In genomic region chr16:85234310-85235235, GRCh38 we compare ENCODE assay signal across 9 cellular contexts.
DNase-seq lines count a peak whose midpoint lies in the region; TF ChIP-seq lines count a peak whose summit lies in the region.
"Had no signal": no experiment of that assay in that cellular context is flagged by ENCODE, and none has a peak within 500 bp of the region (broad histone marks: within the 10 kb centered on the region; RNA-seq: fewer than 3 reads in every experiment).

No MANE protein-coding gene starts in this region.

- TF ChIP-seq CTCF in HEK293 (tag by site-specific recombination; IDR thresholded peaks at IDR 0.05): no peak

- peaks cover 6% of the 10 kb centered on the region for H3K4me1 ChIP-seq in HEK293 (ENCODE audit: control insufficient read depth, insufficient read depth, low read length)
- H3K4me1 ChIP-seq in adipocyte (ENCODE audit: control insufficient read depth, insufficient read depth, low read length): peaks cover 48% of the 10 kb centered on the region
- H3K4me1 ChIP-seq in iPS DF 6.9 (ENCODE audit: control insufficient read depth, insufficient read depth, low read length): peaks cover 9% of the 10 kb centered on the region
- peaks cover 65% of the 10 kb centered on the region for H3K4me1 ChIP-seq in stomach smooth muscle (ENCODE audit: control insufficient read depth, insufficient read depth, low read length)

- intact Hi-C loops in posterior cingulate gyrus (cut with DNase I): loop anchor here (10.0 kb wide), 1 partner anchor 120 kb away; the partner anchor contains the start of gene CIBAR2

- H3K36me3 ChIP-seq in HEK293 (ENCODE audit: control insufficient read depth in 2 of 2, insufficient read depth in 1 of 2, low read length in 2 of 2) (no peaks in the 10 kb centered on the region), adipocyte (ENCODE audit: control insufficient read depth, insufficient read depth, low read length, severe bottlenecking) (no peaks in the 10 kb centered on the region), iPS DF 6.9 (ENCODE audit: control insufficient read depth, insufficient read depth, low read length) (no peaks in the 10 kb centered on the region), stomach smooth muscle (ENCODE audit: control insufficient read depth in 2 of 2, insufficient read depth in 2 of 2, low read length in 2 of 2) (no peaks in the 10 kb centered on the region)

- peak overlapping the region; percentile 14 for H3K4me3 ChIP-seq in HEK293 (ENCODE audit: low read depth, low read length)
- H3K4me3 ChIP-seq in adipocyte (ENCODE audit: low read length): peak overlapping the region; percentile 12
- H3K4me3 ChIP-seq in iPS DF 6.9 (ENCODE audit: low read length): no peak overlapping the region; the same call in 1 of the 2 replicates
- H3K4me3 ChIP-seq in stomach smooth muscle (ENCODE audit: low read length in 2 of 2): peak overlapping the region; percentile 4 to 57

- POLR2A ChIA-PET in HEK293 (lab: Yijun Ruan, JAX): no interaction called here

- H3K9me3 ChIP-seq in HEK293 (ENCODE audit: control insufficient read depth, insufficient read depth, low read depth, low read length): no peaks in the 10 kb centered on the region
- no peaks in the 10 kb centered on the region for H3K9me3 ChIP-seq in adipocyte (ENCODE audit: control insufficient read depth, low read length)
- no peaks in the 10 kb centered on the region for H3K9me3 ChIP-seq in iPS DF 6.9 (ENCODE audit: control insufficient read depth, insufficient read depth, low read length)
- H3K9me3 ChIP-seq in stomach smooth muscle (ENCODE audit: control insufficient read depth in 2 of 2, low read length in 2 of 2): no peaks in the 10 kb centered on the region

- H3K27me3 ChIP-seq in adipocyte (replicated peaks; ENCODE audit: control insufficient read depth, insufficient read depth, low read length) (no peaks in the 10 kb centered on the region), iPS DF 6.9 (ENCODE audit: control insufficient read depth, insufficient read depth, low read length) (no peaks in the 10 kb centered on the region), stomach smooth muscle (ENCODE audit: control insufficient read depth in 1 of 2, insufficient read depth in 2 of 2, low read length in 2 of 2) (peaks cover 2 to 3% of the 10 kb centered on the region in 2 donors)

- no peak overlapping the region for H3K9ac ChIP-seq in adipocyte (ENCODE audit: low read length)
- H3K9ac ChIP-seq in stomach smooth muscle (ENCODE audit: low read length in 2 of 2): no peak overlapping the region

- no CpG with 5 or more reads among the region's 36 CpGs for WGBS in iPS DF 6.9 (ENCODE audit: insufficient coverage, insufficient read length)

- peak; percentile 93 for DNase-seq in adipocyte (ENCODE audit: low read depth)
- peak; percentile 75 for DNase-seq in iPS DF 6.9 (ENCODE audit: low read depth, low spot score)
- DNase-seq in LoVo (ENCODE audit: low spot score): no peak
- no peak for DNase-seq in activated gamma-delta T cell (lab: John Stamatoyannopoulos, UW)
- no peak for DNase-seq in ureter (ENCODE audit: low spot score)
- DNase-seq in posterior cingulate gyrus: no peak

- CTCF ChIA-PET in HEK293 (lab: Yijun Ruan, JAX): interaction anchor here (0.6 to 1.3 kb wide), 2 partner anchors 10 to 183 kb away, joined by 4 to 5 read pairs; no protein-coding TSS in a partner anchor

- H3K27ac ChIP-seq in HEK293 (ENCODE audit: extremely low read depth, low read depth, low read length) (no peak overlapping the region), iPS DF 6.9 (ENCODE audit: low read length) (no peak overlapping the region), stomach smooth muscle (ENCODE audit: low read length) (peak overlapping the region; percentile 11)
- H3K27ac ChIP-seq: HL-60 had no signal

TF ChIP-seq in HEK293, 187 proteins besides CTCF, POLR2A, EP300 and RAD21 (continues in another document):
- no peak for TF ChIP-seq ZNF624 (tag by site-specific recombination; IDR thresholded peaks at IDR 0.05)
- TF ChIP-seq ZNF654 (tag by site-specific recombination; IDR thresholded peaks at IDR 0.05; ENCODE audit: low read depth): no peak
- no peak for TF ChIP-seq ATF2 (tag by site-specific recombination; IDR thresholded peaks at IDR 0.05; ENCODE audit: low read depth)
- TF ChIP-seq ZNF223 (tag by site-specific recombination; IDR thresholded peaks at IDR 0.05): 0 out of 2 replicates have a peak, but pooled peaks have one; percentile 24
- TF ChIP-seq TCF7L2 (IDR thresholded peaks at IDR 0.05; ENCODE audit: borderline replicate concordance, low read depth, low read length): 0 out of 2 replicates have a peak, but pooled peaks have one; percentile 16
- TF ChIP-seq EGR2 (tag by site-specific recombination; IDR thresholded peaks at IDR 0.05; ENCODE audit: low read depth): peak; percentile 75
- TF ChIP-seq ZNF341 (tag by site-specific recombination; IDR thresholded peaks at IDR 0.05; ENCODE audit: low read depth): peak; percentile 52
- peak; percentile 91 for TF ChIP-seq KLF1 (tag by site-specific recombination; IDR thresholded peaks at IDR 0.05)
- TF ChIP-seq ZNF26 (tag by site-specific recombination; IDR thresholded peaks at IDR 0.05): no peak
- TF ChIP-seq SP2 (tag by site-specific recombination; IDR thresholded peaks at IDR 0.05): peak; percentile 43
- no peak for TF ChIP-seq ZNF324 (tag by site-specific recombination; IDR thresholded peaks at IDR 0.05)
- TF ChIP-seq ZNF18 (tag by site-specific recombination; IDR thresholded peaks at IDR 0.05): peak; percentile 87
- TF ChIP-seq IKZF3 (tag by site-specific recombination; IDR thresholded peaks at IDR 0.05): peak; percentile 80
- 0 out of 2 replicates have a peak, but pooled peaks have one; percentile 10 for TF ChIP-seq ZBTB44 (tag by site-specific recombination; IDR thresholded peaks at IDR 0.05)

Comparison
In these comparisons a context has a peak if more than half of its experiments do, and no peak if none do; other contexts are left out.
1. DNase-seq: peak in adipocyte (single experiment) and iPS DF 6.9 (single experiment); none in LoVo (single experiment), activated gamma-delta T cell (single experiment), ureter (single experiment) and posterior cingulate gyrus (0 of 10).